18 cellular contexts compared by ENCODE assay signal in genomic region chr3:184697845-184698244, GRCh38.
"Had no signal": no experiment of that assay in that cellular context is flagged by ENCODE, and none has a peak within 500 bp of the region (broad histone marks: within the 10 kb centered on the region; RNA-seq: fewer than 3 reads in every experiment).

No MANE protein-coding gene starts in this region.

- DNase-seq: IMR-90, Karpas-422, KG1, MG63, NCI-H1092, NCI-H1436, NCI-H187, NCI-H2029, NCI-H2081 treated with DMSO at 0.1 percent for 48 hours, NCI-H2171, NCI-H226, NCI-H446, NCI-H510A, NCI-H524 treated with DMSO at 0.1 percent for 48 hours, NCI-H69, NCI-H774, SHP77, SW 1271 had no signal
